In genomic region chr4:40603281-40603680, GRCh38 we compare ENCODE assay signal across 1 cellular context.
TF ChIP-seq lines count a peak whose summit lies in the region.

No MANE protein-coding gene starts in this region.

TF ChIP-seq in GM23338, 12 proteins besides CTCF, POLR2A, EP300 and RAD21 (continued from another document):
- TF ChIP-seq, protein P1, sequence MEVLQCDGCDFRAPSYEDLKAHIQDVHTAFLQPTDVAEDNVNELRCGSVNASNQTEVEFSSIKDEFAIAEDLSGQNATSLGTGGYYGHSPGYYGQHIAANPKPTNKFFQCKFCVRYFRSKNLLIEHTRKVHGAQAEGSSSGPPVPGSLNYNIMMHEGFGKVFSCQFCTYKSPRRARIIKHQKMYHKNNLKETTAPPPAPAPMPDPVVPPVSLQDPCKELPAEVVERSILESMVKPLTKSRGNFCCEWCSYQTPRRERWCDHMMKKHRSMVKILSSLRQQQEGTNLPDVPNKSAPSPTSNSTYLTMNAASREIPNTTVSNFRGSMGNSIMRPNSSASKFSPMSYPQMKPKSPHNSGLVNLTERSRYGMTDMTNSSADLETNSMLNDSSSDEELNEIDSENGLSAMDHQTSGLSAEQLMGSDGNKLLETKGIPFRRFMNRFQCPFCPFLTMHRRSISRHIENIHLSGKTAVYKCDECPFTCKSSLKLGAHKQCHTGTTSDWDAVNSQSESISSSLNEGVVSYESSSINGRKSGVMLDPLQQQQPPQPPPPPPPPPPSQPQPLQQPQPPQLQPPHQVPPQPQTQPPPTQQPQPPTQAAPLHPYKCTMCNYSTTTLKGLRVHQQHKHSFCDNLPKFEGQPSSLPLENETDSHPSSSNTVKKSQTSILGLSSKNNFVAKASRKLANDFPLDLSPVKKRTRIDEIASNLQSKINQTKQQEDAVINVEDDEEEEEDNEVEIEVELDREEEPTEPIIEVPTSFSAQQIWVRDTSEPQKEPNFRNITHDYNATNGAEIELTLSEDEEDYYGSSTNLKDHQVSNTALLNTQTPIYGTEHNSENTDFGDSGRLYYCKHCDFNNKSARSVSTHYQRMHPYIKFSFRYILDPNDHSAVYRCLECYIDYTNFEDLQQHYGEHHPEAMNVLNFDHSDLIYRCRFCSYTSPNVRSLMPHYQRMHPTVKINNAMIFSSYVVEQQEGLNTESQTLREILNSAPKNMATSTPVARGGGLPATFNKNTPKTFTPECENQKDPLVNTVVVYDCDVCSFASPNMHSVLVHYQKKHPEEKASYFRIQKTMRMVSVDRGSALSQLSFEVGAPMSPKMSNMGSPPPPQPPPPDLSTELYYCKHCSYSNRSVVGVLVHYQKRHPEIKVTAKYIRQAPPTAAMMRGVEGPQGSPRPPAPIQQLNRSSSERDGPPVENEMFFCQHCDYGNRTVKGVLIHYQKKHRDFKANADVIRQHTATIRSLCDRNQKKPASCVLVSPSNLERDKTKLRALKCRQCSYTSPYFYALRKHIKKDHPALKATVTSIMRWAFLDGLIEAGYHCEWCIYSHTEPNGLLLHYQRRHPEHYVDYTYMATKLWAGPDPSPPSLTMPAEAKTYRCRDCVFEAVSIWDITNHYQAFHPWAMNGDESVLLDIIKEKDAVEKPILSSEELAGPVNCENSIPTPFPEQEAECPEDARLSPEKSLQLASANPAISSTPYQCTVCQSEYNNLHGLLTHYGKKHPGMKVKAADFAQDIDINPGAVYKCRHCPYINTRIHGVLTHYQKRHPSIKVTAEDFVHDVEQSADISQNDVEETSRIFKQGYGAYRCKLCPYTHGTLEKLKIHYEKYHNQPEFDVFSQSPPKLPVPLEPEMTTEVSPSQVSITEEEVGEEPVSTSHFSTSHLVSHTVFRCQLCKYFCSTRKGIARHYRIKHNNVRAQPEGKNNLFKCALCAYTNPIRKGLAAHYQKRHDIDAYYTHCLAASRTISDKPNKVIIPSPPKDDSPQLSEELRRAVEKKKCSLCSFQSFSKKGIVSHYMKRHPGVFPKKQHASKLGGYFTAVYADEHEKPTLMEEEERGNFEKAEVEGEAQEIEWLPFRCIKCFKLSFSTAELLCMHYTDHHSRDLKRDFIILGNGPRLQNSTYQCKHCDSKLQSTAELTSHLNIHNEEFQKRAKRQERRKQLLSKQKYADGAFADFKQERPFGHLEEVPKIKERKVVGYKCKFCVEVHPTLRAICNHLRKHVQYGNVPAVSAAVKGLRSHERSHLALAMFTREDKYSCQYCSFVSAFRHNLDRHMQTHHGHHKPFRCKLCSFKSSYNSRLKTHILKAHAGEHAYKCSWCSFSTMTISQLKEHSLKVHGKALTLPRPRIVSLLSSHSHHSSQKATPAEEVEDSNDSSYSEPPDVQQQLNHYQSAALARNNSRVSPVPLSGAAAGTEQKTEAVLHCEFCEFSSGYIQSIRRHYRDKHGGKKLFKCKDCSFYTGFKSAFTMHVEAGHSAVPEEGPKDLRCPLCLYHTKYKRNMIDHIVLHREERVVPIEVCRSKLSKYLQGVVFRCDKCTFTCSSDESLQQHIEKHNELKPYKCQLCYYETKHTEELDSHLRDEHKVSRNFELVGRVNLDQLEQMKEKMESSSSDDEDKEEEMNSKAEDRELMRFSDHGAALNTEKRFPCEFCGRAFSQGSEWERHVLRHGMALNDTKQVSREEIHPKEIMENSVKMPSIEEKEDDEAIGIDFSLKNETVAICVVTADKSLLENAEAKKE (CRISPR knock-in tag; IDR thresholded peaks at IDR 0.05): no peak
- TF ChIP-seq POLR2AphosphoS5 (IDR thresholded peaks at IDR 0.05; ENCODE audit: low read depth) (no peak), ZNF331 (CRISPR knock-in tag; IDR thresholded peaks at IDR 0.05; ENCODE audit: low read depth) (no peak), JUNB (IDR thresholded peaks at IDR 0.05; ENCODE audit: unreplicated experiment) (no peak), STAT1 (IDR thresholded peaks at IDR 0.05; ENCODE audit: unreplicated experiment) (no peak), ETS1 (IDR thresholded peaks at IDR 0.05) (no peak), ZNF114 (CRISPR knock-in tag; IDR thresholded peaks at IDR 0.05) (no peak), EZH2phosphoT487 (IDR thresholded peaks at IDR 0.05; ENCODE audit: unreplicated experiment) (no peak)
